8 cellular contexts compared by ENCODE assay signal in genomic region chr2:108787209-108787558, GRCh38. TPM values are rescaled to one million over a fixed set of nuclear protein-coding genes. Genes with fewer than 3 reads are reported as not detected.
DNase-seq lines count a peak whose midpoint lies in the region; ATAC-seq and TF ChIP-seq lines count a peak whose summit lies in the region.

No MANE protein-coding gene starts in this region.

- H3K9me3 Mint-ChIP-seq in activated naive CD4-positive, alpha-beta T cell treated with anti-CD3 and anti-CD28 coated beads, Interleukin-2, amount 50 U/mL, for 24 hours: no peaks in the 10 kb centered on the region
- no peaks in the 10 kb centered on the region for H3K9me3 Mint-ChIP-seq in memory B cell

- in situ Hi-C loops in astrocyte of the cerebellum (cut with HindIII; ENCODE audit: low sequenced_read_pairs): no loop called here

- no peak for ATAC-seq in memory B cell (ENCODE audit: low read depth)
- no peak for ATAC-seq in HG03097 (IDR thresholded peaks at IDR 0.05; ENCODE audit: low FRiP score, unreplicated experiment)
- no peak for ATAC-seq in GM18873 (IDR thresholded peaks at IDR 0.05; ENCODE audit: low FRiP score, unreplicated experiment)
- ATAC-seq in GM19463 (IDR thresholded peaks at IDR 0.05; ENCODE audit: unreplicated experiment): no peak

- no peaks in the 10 kb centered on the region for H3K4me1 ChIP-seq in urinary bladder (ENCODE audit: insufficient read depth)

- H3K4me3 Mint-ChIP-seq in activated naive CD4-positive, alpha-beta T cell treated with anti-CD3 and anti-CD28 coated beads, Interleukin-2, amount 50 U/mL, for 24 hours: peak overlapping the region; percentile 85
- H3K4me3 Mint-ChIP-seq in memory B cell: peak overlapping the region; percentile 100

- WGBS in urinary bladder: 3% methylated on average over 6 of the region's 6 CpGs

- H3K4me1 Mint-ChIP-seq in activated naive CD4-positive, alpha-beta T cell treated with anti-CD3 and anti-CD28 coated beads, Interleukin-2, amount 50 U/mL, for 24 hours: peaks cover 20% of the 10 kb centered on the region
- peaks cover 9% of the 10 kb centered on the region for H3K4me1 Mint-ChIP-seq in memory B cell

- H3K36me3 Mint-ChIP-seq in activated naive CD4-positive, alpha-beta T cell treated with anti-CD3 and anti-CD28 coated beads, Interleukin-2, amount 50 U/mL, for 24 hours: peaks cover 14% of the 10 kb centered on the region
- H3K36me3 Mint-ChIP-seq in memory B cell: peaks cover 5% of the 10 kb centered on the region

- peak overlapping the region; percentile 38 for H3K27ac Mint-ChIP-seq in activated naive CD4-positive, alpha-beta T cell treated with anti-CD3 and anti-CD28 coated beads, Interleukin-2, amount 50 U/mL, for 24 hours
- H3K27ac Mint-ChIP-seq in memory B cell: peak overlapping the region; percentile 91

- H3K4me3 ChIP-seq in astrocyte of the cerebellum (ENCODE audit: low read depth, low read length) (peak overlapping the region; percentile 64), urinary bladder (ENCODE audit: low read depth, low read length) (peak overlapping the region; percentile 95)

- no peak for DNase-seq in activated naive CD4-positive, alpha-beta T cell treated with anti-CD3 and anti-CD28 coated beads, Interleukin-2, amount 50 U/mL, for 16 hours
- DNase-seq in astrocyte of the cerebellum (ENCODE audit: low read depth) (no peak), memory B cell (ENCODE audit: low spot score in 2 of 2) (no peak)

- no peak overlapping the region for H3K27ac ChIP-seq in urinary bladder (ENCODE audit: low read depth)

- TF ChIP-seq CTCF in astrocyte of the cerebellum (IDR thresholded peaks at IDR 0.05; ENCODE audit: low read depth, low read length, missing control alignments): no peak

- H3K27me3 Mint-ChIP-seq in activated naive CD4-positive, alpha-beta T cell treated with anti-CD3 and anti-CD28 coated beads, Interleukin-2, amount 50 U/mL, for 24 hours: no peaks in the 10 kb centered on the region
- no peaks in the 10 kb centered on the region for H3K27me3 Mint-ChIP-seq in memory B cell

- peaks cover 7% of the 10 kb centered on the region for H3K36me3 ChIP-seq in urinary bladder (ENCODE audit: insufficient read depth)

RNA-seq across cellular contexts. Expression of gene CCDC138, which starts 0.6 kb away (rescaled TPM):
- total RNA-seq in urinary bladder: 22.6 TPM
- polyA plus RNA-seq in urinary bladder: 2.8 TPM
